20 cellular contexts compared by ENCODE assay signal in genomic region chrX:12139934-12140611, GRCh38. TPM values are rescaled to one million over a fixed set of nuclear protein-coding genes. Genes with fewer than 3 reads are reported as not detected.
DNase-seq lines count a peak whose midpoint lies in the region; ATAC-seq and TF ChIP-seq lines count a peak whose summit lies in the region.
"Had no signal": no experiment of that assay in that cellular context is flagged by ENCODE, and none has a peak within 500 bp of the region (broad histone marks: within the 10 kb centered on the region; RNA-seq: fewer than 3 reads in every experiment).

No MANE protein-coding gene starts in this region.

- H3K27ac Mint-ChIP-seq in endodermal cell (no peak overlapping the region), Calu3 (ENCODE audit: unreplicated experiment) (no peak overlapping the region)
- H3K27ac Mint-ChIP-seq in T-helper 2 cell treated with Interferon-gamma antibody and Interleukin-4, amounts not matched to agents 5 μg/mL and 100 μg/mL, for 36 hours: no peak overlapping the region
- H3K27ac Mint-ChIP-seq: activated CD4-positive, alpha-beta T cell treated with anti-CD3 and anti-CD28 coated beads for 36 hours; CD4-positive, alpha-beta memory T cell had no signal

- CTCF ChIA-PET in Calu3 (lab: Charles Lee): interaction anchor here (0.6 kb wide), 1 partner anchor 581 kb away, joined by 6 read pairs; no protein-coding TSS in a partner anchor

- no TSS peak for BruUV-seq in Calu3 (replicated peaks; lab: Mats Ljungman, UMichigan)

- H3K36me3 Mint-ChIP-seq in endodermal cell (ENCODE audit: low read depth) (no peaks in the 10 kb centered on the region), Calu3 (ENCODE audit: insufficient read depth, unreplicated experiment) (no peaks in the 10 kb centered on the region)
- H3K36me3 Mint-ChIP-seq in T-helper 2 cell treated with Interferon-gamma antibody and Interleukin-4, amounts not matched to agents 5 μg/mL and 100 μg/mL, for 36 hours (ENCODE audit: low read depth): no peaks in the 10 kb centered on the region
- H3K36me3 Mint-ChIP-seq: CD4-positive, alpha-beta memory T cell had no signal

- peak overlapping the region; percentile 31 for H3K4me2 ChIP-seq in skeletal muscle satellite cell (ENCODE audit: low read length)

- H3K9me3 Mint-ChIP-seq in endodermal cell (no peaks in the 10 kb centered on the region), Calu3 (ENCODE audit: low read depth, unreplicated experiment) (no peaks in the 10 kb centered on the region)
- no peaks in the 10 kb centered on the region for H3K9me3 Mint-ChIP-seq in T-helper 2 cell treated with Interferon-gamma antibody and Interleukin-4, amounts not matched to agents 5 μg/mL and 100 μg/mL, for 36 hours

- H3K27me3 Mint-ChIP-seq in endodermal cell (ENCODE audit: insufficient read depth): peaks cover 47% of the 10 kb centered on the region
- peaks cover 12% of the 10 kb centered on the region for H3K27me3 Mint-ChIP-seq in Calu3 (ENCODE audit: unreplicated experiment)
- H3K27me3 Mint-ChIP-seq in T-helper 2 cell treated with Interferon-gamma antibody and Interleukin-4, amounts not matched to agents 5 μg/mL and 100 μg/mL, for 36 hours (ENCODE audit: low read depth): peaks cover 24% of the 10 kb centered on the region

- H3K4me3 ChIP-seq in endodermal cell (ENCODE audit: low read length) (no peak overlapping the region), skeletal muscle satellite cell (ENCODE audit: low read length) (peak overlapping the region; percentile 43)
- H3K4me3 ChIP-seq: ascending aorta, colonic mucosa, SK-N-MC had no signal

- H3K27ac ChIP-seq in endodermal cell (ENCODE audit: low read depth, low read length): no peak overlapping the region
- H3K27ac ChIP-seq: ascending aorta, colonic mucosa, SK-N-MC had no signal

- H3K36me3 ChIP-seq in endodermal cell (ENCODE audit: control insufficient read depth, insufficient read depth, low read length) (no peaks in the 10 kb centered on the region), skeletal muscle satellite cell (ENCODE audit: insufficient read depth, low read length) (no peaks in the 10 kb centered on the region)
- H3K36me3 ChIP-seq: ascending aorta, colonic mucosa, MG63 had no signal

- H3K4me3 Mint-ChIP-seq in endodermal cell (peak overlapping the region; percentile 69), Calu3 (ENCODE audit: low read depth, unreplicated experiment) (no peak overlapping the region)
- no peak overlapping the region for H3K4me3 Mint-ChIP-seq in T-helper 2 cell treated with Interferon-gamma antibody and Interleukin-4, amounts not matched to agents 5 μg/mL and 100 μg/mL, for 36 hours
- H3K4me3 Mint-ChIP-seq: activated CD4-positive, alpha-beta T cell treated with anti-CD3 and anti-CD28 coated beads for 36 hours; CD4-positive, alpha-beta memory T cell had no signal

- H3K4me1 Mint-ChIP-seq in endodermal cell (peaks cover 27% of the 10 kb centered on the region), Calu3 (ENCODE audit: low read depth, unreplicated experiment) (no peaks in the 10 kb centered on the region)
- H3K4me1 Mint-ChIP-seq in T-helper 2 cell treated with Interferon-gamma antibody and Interleukin-4, amounts not matched to agents 5 μg/mL and 100 μg/mL, for 36 hours (ENCODE audit: low read depth): no peaks in the 10 kb centered on the region
- H3K4me1 Mint-ChIP-seq: activated CD4-positive, alpha-beta T cell treated with anti-CD3 and anti-CD28 coated beads for 36 hours had no signal

- no peak for ATAC-seq in GM18858 (IDR thresholded peaks at IDR 0.05; ENCODE audit: unreplicated experiment)
- ATAC-seq: activated CD4-positive, alpha-beta T cell treated with anti-CD3 and anti-CD28 coated beads for 36 hours had no signal

- intact Hi-C loops in Calu3 (cut with micrococcal nuclease; ENCODE audit: unreplicated experiment): no loop called here

- WGBS in endodermal cell (ENCODE audit: insufficient coverage in 1 of 2, insufficient read length in 1 of 2), 2 experiments: 86 to 100% methylated on average over 2 to 4 of the region's 4 CpGs

- H3K4me1 ChIP-seq in endodermal cell (ENCODE audit: control insufficient read depth, insufficient read depth, low read length): no peaks in the 10 kb centered on the region
- H3K4me1 ChIP-seq in skeletal muscle satellite cell (ENCODE audit: control insufficient read depth, insufficient read depth, low read length): peaks cover 6% of the 10 kb centered on the region
- H3K4me1 ChIP-seq: ascending aorta, colonic mucosa had no signal

- TF ChIP-seq CTCF in endodermal cell (conservative IDR thresholded peaks at IDR 0.05) (no peak), Calu3 (IDR thresholded peaks at IDR 0.05; ENCODE audit: unreplicated experiment) (no peak)

- peak in 2 of 3 experiments; percentile 13 to 62 for DNase-seq in NCI-H1417 (lab: John Stamatoyannopoulos, UW)
- no peak for DNase-seq in NCI-H1417 treated with DMSO at 0.1 percent for 48 hours (lab: John Stamatoyannopoulos, UW)
- peak; percentile 87 for DNase-seq in NCI-H69 (lab: John Stamatoyannopoulos, UW)
- no peak for DNase-seq in endodermal cell
- no peak for DNase-seq in Calu3
- no peak for DNase-seq in T-helper 2 cell treated with Interferon-gamma antibody and Interleukin-4, amounts not matched to agents 5 μg/mL and 100 μg/mL, for 36 hours (ENCODE audit: low spot score)
- DNase-seq: activated CD4-positive, alpha-beta T cell treated with anti-CD3 and anti-CD28 coated beads for 36 hours; activated gamma-delta T cell; CD4-positive, alpha-beta memory T cell; colonic mucosa; MG63; NCI-H2029; NCI-H510A treated with DMSO at 0.1 percent for 48 hours; T1000 had no signal

- H3K9me3 ChIP-seq in endodermal cell (ENCODE audit: control insufficient read depth, low read length) (no peaks in the 10 kb centered on the region), skeletal muscle satellite cell (replicated peaks; ENCODE audit: low read length) (no peaks in the 10 kb centered on the region)
- H3K9me3 ChIP-seq: ascending aorta, colonic mucosa, MG63 had no signal

- peaks cover 48% of the 10 kb centered on the region for H3K27me3 ChIP-seq in endodermal cell (ENCODE audit: control insufficient read depth, insufficient read depth, low read length, poor library complexity, severe bottlenecking)
- H3K27me3 ChIP-seq in skeletal muscle satellite cell (ENCODE audit: control insufficient read depth, insufficient read depth, low read length): no peaks in the 10 kb centered on the region
- H3K27me3 ChIP-seq: ascending aorta, colonic mucosa, MG63 had no signal

- H3K9ac ChIP-seq in endodermal cell (ENCODE audit: extremely low read depth, low read length, poor library complexity, severe bottlenecking) (no peak overlapping the region), skeletal muscle satellite cell (ENCODE audit: low read depth, low read length) (no peak overlapping the region)

RNA-seq across cellular contexts. Expression of gene FRMPD4, which starts 1.8 kb away (rescaled TPM):
- total RNA-seq in endodermal cell: under 1 TPM; 0.09 to 0.81 TPM
- 0.21 TPM for polyA plus RNA-seq in endodermal cell (2013, experiment 1 of 2)
- 0.17 TPM for polyA plus RNA-seq in endodermal cell (2013, experiment 2 of 2)
- total RNA-seq in skeletal muscle satellite cell (2012; rRNA removed): 0.22 and 0.25 TPM in 2 replicates
- not detected in 2 replicates for total RNA-seq in Calu3 (2022)
- total RNA-seq: activated CD4-positive, alpha-beta T cell treated with anti-CD3 and anti-CD28 coated beads for 36 hours; ascending aorta; CD4-positive, alpha-beta memory T cell; G401; glomerular endothelial cell had no signal
- polyA plus RNA-seq: CD4-positive, alpha-beta memory T cell had no signal

Comparison
In these comparisons a context has a peak if more than half of its experiments do, and no peak if none do; other contexts are left out.
1. DNase-seq: peak in NCI-H1417 (2 of 3) and NCI-H69 (single experiment); none in NCI-H1417 treated with DMSO at 0.1 percent for 48 hours (single experiment), endodermal cell (single experiment), Calu3 (single experiment) and T-helper 2 cell treated with Interferon-gamma antibody and Interleukin-4, amounts not matched to agents 5 μg/mL and 100 μg/mL, for 36 hours (single experiment).